Comparison of ENCODE assay signal across 14 cellular contexts in genomic region chr7:16587785-16588184, GRCh38. TPM values are rescaled to one million over a fixed set of nuclear protein-coding genes. Genes with fewer than 3 reads are reported as not detected.
A peak's percentile ranks its signal among the peaks of the same experiment; 100 is the strongest.
DNase-seq lines count a peak whose midpoint lies in the region; ATAC-seq and TF ChIP-seq lines count a peak whose summit lies in the region.
"Had no signal": no experiment of that assay in that cellular context is flagged by ENCODE, and none has a peak within 500 bp of the region (broad histone marks: within the 10 kb centered on the region; RNA-seq: fewer than 3 reads in every experiment).

No MANE protein-coding gene starts in this region.

- TF ChIP-seq CTCF in lower lobe of right lung (IDR thresholded peaks at IDR 0.05) (no peak), adrenal gland (IDR thresholded peaks at IDR 0.05) (no peak)

- H3K4me1 ChIP-seq in lower lobe of right lung (no peaks in the 10 kb centered on the region), adrenal gland (replicated peaks in 1 of 2) (no peaks in the 10 kb centered on the region)

- no peak overlapping the region for H3K4me3 ChIP-seq in lower lobe of right lung
- no peak overlapping the region for H3K4me3 ChIP-seq in adrenal gland

- 67 to 76% (median 74%) methylated on average over 7 of the region's 7 CpGs for WGBS in adrenal gland, 4 donors

- H3K36me3 ChIP-seq in lower lobe of right lung, result no peaks in the 10 kb centered on the region
- no peaks in the 10 kb centered on the region for H3K36me3 ChIP-seq in adrenal gland (replicated peaks in 1 of 2)

- H3K27ac ChIP-seq in lower lobe of right lung (no peak overlapping the region), adrenal gland (no peak overlapping the region)

- TF ChIP-seq POLR2A in adrenal gland (IDR thresholded peaks at IDR 0.05), result no peak

- peak; percentile 73 for DNase-seq in DMS 273 treated with DMSO at 0.1 percent for 48 hours (lab: John Stamatoyannopoulos, UW)
- DNase-seq in NCI-H2029 (lab: John Stamatoyannopoulos, UW), result peak; percentile 77
- DNase-seq in SK-N-DZ (ENCODE audit: low spot score), result peak; percentile 85
- DNase-seq in lower lobe of right lung, result no peak
- no peak for DNase-seq in adrenal gland
- DNase-seq in SIG-M5 treated with dmso at 0.1 percent for 504 hours (lab: John Stamatoyannopoulos, UW; ENCODE audit: unreplicated experiment), result no peak
- DNase-seq: activated CD4-positive, alpha-beta T cell treated with anti-CD3 and anti-CD28 coated beads, Interleukin-2, amount 10 ng/mL, durations not matched to agents 7 days and 5 days; effector memory CD8-positive, alpha-beta T cell; foreskin melanocyte; stimulated activated naive CD8-positive, alpha-beta T cell treated with anti-CD3 and anti-CD28 coated beads, Interleukin-15, Interleukin-2, amounts not matched to agents 100 U/mL and 50 U/mL, for 24 hours; T-cell had no signal

- H3K27me3 ChIP-seq in lower lobe of right lung (ENCODE audit: low read depth) (no peaks in the 10 kb centered on the region), adrenal gland (no peaks in the 10 kb centered on the region)

- ATAC-seq in lower lobe of right lung (peak; percentile 68 to 91), GM18502 (IDR thresholded peaks at IDR 0.05; ENCODE audit: poor library complexity, unreplicated experiment) (no peak), HG02642 (IDR thresholded peaks at IDR 0.05; ENCODE audit: poor library complexity, unreplicated experiment) (no peak)
- ATAC-seq: effector memory CD8-positive, alpha-beta T cell; sciatic nerve; stimulated activated naive CD8-positive, alpha-beta T cell treated with anti-CD3 and anti-CD28 coated beads, Interleukin-15, Interleukin-2, amounts not matched to agents 100 U/mL and 50 U/mL, for 24 hours; T-cell had no signal

- H3K9me3 ChIP-seq in lower lobe of right lung, result no peaks in the 10 kb centered on the region
- no peaks in the 10 kb centered on the region for H3K9me3 ChIP-seq in adrenal gland (replicated peaks in 1 of 3)

- intact Hi-C loops in lower lobe of right lung (cut with DNase I) (no loop called here), adrenal gland (cut with DNase I) (no loop called here)

RNA-seq across cellular contexts. Expression of gene ANKMY2, which starts 57.8 kb away (rescaled TPM):
- polyA plus RNA-seq in SK-N-DZ (2014; cell fraction: cytosol; rRNA removed), result 14.6 and 21.9 TPM in 2 replicates
- polyA plus RNA-seq in SK-N-DZ (2014; cell fraction: nucleus; rRNA removed), result 15.3 and 17.0 TPM in 2 replicates
- total RNA-seq in lower lobe of right lung, result 13.9 TPM
- 10 to 100 TPM in 7 of 8 donors, 1 to 10 TPM in 1; 9.3 to 23.8 (median 15.8) TPM for total RNA-seq in adrenal gland
- 10 to 100 TPM in 1 of 3 donors, 1 to 10 TPM in 2; 5.4 to 20.0 (median 7.0) TPM for polyA plus RNA-seq in adrenal gland

RNA-seq across cellular contexts. Expression of gene BZW2, which starts 58.2 kb away (rescaled TPM):
- polyA plus RNA-seq in SK-N-DZ (2014; cell fraction: cytosol; rRNA removed), result 167 and 193 TPM in 2 replicates
- polyA plus RNA-seq in SK-N-DZ (2014; cell fraction: nucleus; rRNA removed), result 87.9 and 91.2 TPM in 2 replicates
- total RNA-seq in lower lobe of right lung (24.6 TPM), adrenal gland (10 to 100 TPM; 18.5 to 39.6 (median 34.2) TPM)
- polyA plus RNA-seq in adrenal gland, result 10 to 100 TPM; 11.1 to 43.0 (median 19.7) TPM

Comparison
In these comparisons a context has a peak if more than half of its experiments do, and no peak if none do; other contexts are left out.
1. DNase-seq: peak in DMS 273 treated with DMSO at 0.1 percent for 48 hours (single experiment), NCI-H2029 (single experiment) and SK-N-DZ (single experiment); none in lower lobe of right lung (single experiment), adrenal gland (0 of 7) and SIG-M5 treated with dmso at 0.1 percent for 504 hours (single experiment).
2. ATAC-seq: peak in lower lobe of right lung (2 of 2); none in GM18502 (single experiment) and HG02642 (single experiment).